In genomic region chr17:44708401-44709263, GRCh38 we compare ENCODE assay signal across 8 cellular contexts. TPM values are rescaled to one million over a fixed set of nuclear protein-coding genes. Genes with fewer than 3 reads are reported as not detected.
A peak's percentile ranks its signal among the peaks of the same experiment; 100 is the strongest.
DNase-seq lines count a peak whose midpoint lies in the region; ATAC-seq, FAIRE-seq and TF ChIP-seq lines count a peak whose summit lies in the region.

DBF4B (plus strand) TSS chr17:44708665; CDS start chr17:44708821, 156 bp downstream.

- H3K36me3 ChIP-seq in H1 (ENCODE audit: control insufficient read depth in 2 of 4, insufficient read depth in 4 of 4, low read length in 3 of 4): peaks cover 0 to 2% (median 0%) of the 10 kb centered on the region in 4 experiments; a peak in 1 of 8 replicates

- H4K8ac ChIP-seq in H1 (ENCODE audit: extremely low read depth, insufficient read depth, low read length): peak within 1 kb of the TSS; percentile 80; the same call in 1 of the 2 replicates

- H3K18ac ChIP-seq in H1 (ENCODE audit: extremely low read depth, low read length): peak within 1 kb of the TSS; percentile 71

- H2AFZ ChIP-seq in H1 (ENCODE audit: low read length): peak within 1 kb of the TSS; percentile 88

- no peak within 1 kb of the TSS for H3K4ac ChIP-seq in H1 (replicated peaks; ENCODE audit: insufficient read length, low read depth, low read length)

- POLR2A ChIA-PET in H1 (lab: Charles Lee; ENCODE audit: partially characterized antibody): interaction anchor here (0.8 to 1.5 kb wide), 11 partner anchors 9 to 342 kb away, joined by 3 to 13 read pairs (median 4); no protein-coding TSS in a partner anchor

- DNase-seq in GM04503 (ENCODE audit: low read depth) (peak; percentile 75), HT-29 (ENCODE audit: low spot score) (peak; percentile 90), NK-92 (lab: John Stamatoyannopoulos, UW; ENCODE audit: unreplicated experiment) (peak; percentile 6), H1 (ENCODE audit: low read depth in 1 of 2, low spot score in 2 of 2) (peak; percentile 58 to 85), medulla oblongata (ENCODE audit: extremely low spot score) (peak; percentile 88)
- peak; percentile 61 to 64 for DNase-seq in activated CD8-positive, alpha-beta memory T cell treated with anti-CD3 and anti-CD28 coated beads for 1 hour (ENCODE audit: extremely low read depth in 1 of 2, low read depth in 1 of 2)
- peak; percentile 45 to 74 (median 74) for DNase-seq in stimulated activated CD4-positive, alpha-beta T cell treated with anti-CD3 and anti-CD28 coated beads, TNF-alpha, amount 100 ng/mL, for 4 hours (ENCODE audit: low read depth in 3 of 3)

- H3K23me2 ChIP-seq in H1 (ENCODE audit: low read depth, low read length): peaks cover 4% of the 10 kb centered on the region; the same call in 1 of the 2 replicates

- H4K91ac ChIP-seq in H1 (replicated peaks; ENCODE audit: insufficient read length, low read length): peak within 1 kb of the TSS; percentile 42

- CTCF ChIA-PET in H1 (lab: Charles Lee; ENCODE audit: partially characterized antibody): interaction anchor here (0.5 to 2.3 kb wide), 4 partner anchors 15 to 520 kb away, joined by 3 to 8 read pairs (median 4); no protein-coding TSS in a partner anchor

- no peak within 1 kb of the TSS for H2AK5ac ChIP-seq in H1 (ENCODE audit: low read depth, low read length)

- no peak for TF ChIP-seq CTCF in H1 (IDR thresholded peaks at IDR 0.05; ENCODE audit: control extremely low read depth in 1 of 3, insufficient read depth in 1 of 3, low read depth in 1 of 3, low read length in 3 of 3)

- no peaks in the 10 kb centered on the region for H3K9me3 ChIP-seq in H1 (ENCODE audit: insufficient read depth in 2 of 2, low read depth in 1 of 2, low read length in 1 of 2)

- TF ChIP-seq RAD21 in H1 (IDR thresholded peaks at IDR 0.05 in 1 of 2, conservative IDR thresholded peaks at IDR 0.05 in 1 of 2; ENCODE audit: low read depth in 2 of 2, low read length in 2 of 2): no peak

- H3K27me3 ChIP-seq in H1 (replicated peaks in 1 of 4; ENCODE audit: control insufficient read depth in 3 of 4, extremely low read depth in 1 of 4, insufficient read depth in 3 of 4, low read length in 3 of 4): no peaks in the 10 kb centered on the region; a peak in 1 of 7 replicates

- peak within 1 kb of the TSS; percentile 76 for H3K27ac ChIP-seq in H1 (ENCODE audit: low read depth, low read length)

- peak within 1 kb of the TSS; percentile 69 to 76 for H3K4me2 ChIP-seq in H1 (ENCODE audit: insufficient read depth in 1 of 2, low read depth in 2 of 2, low read length in 2 of 2)

- peak within 1 kb of the TSS; percentile 88; the same call in 1 of the 2 replicates for H2BK15ac ChIP-seq in H1 (ENCODE audit: low read length)

- H3K4me3 ChIP-seq in H1 (ENCODE audit: extremely low read depth in 1 of 4, insufficient read depth in 2 of 4, low read depth in 3 of 4, low read length in 4 of 4): peak within 1 kb of the TSS; percentile 78 to 99 (median 99)

- H2BK5ac ChIP-seq in H1 (ENCODE audit: low read depth, low read length): peak within 1 kb of the TSS; percentile 95

- H3K14ac ChIP-seq in H1 (ENCODE audit: insufficient read length): no peak within 1 kb of the TSS

- no peak within 1 kb of the TSS for H2BK20ac ChIP-seq in H1 (ENCODE audit: low read length)

- peak within 1 kb of the TSS; percentile 81 for H3K56ac ChIP-seq in H1 (replicated peaks; ENCODE audit: insufficient read length, low read depth, low read length)

- H4K5ac ChIP-seq in H1 (ENCODE audit: insufficient read length, low read depth, low read length): peak within 1 kb of the TSS; percentile 33

- H3K4me1 ChIP-seq in H1 (replicated peaks in 1 of 4; ENCODE audit: control insufficient read depth in 3 of 4, insufficient read depth in 4 of 4, low read length in 3 of 4): peaks cover 0 to 3% (median 0%) of the 10 kb centered on the region in 4 experiments; a peak in 3 of 7 replicates

- H3K23ac ChIP-seq in H1 (ENCODE audit: insufficient read length): no peak within 1 kb of the TSS

- H3K79me2 ChIP-seq in H1 (ENCODE audit: control insufficient read depth in 1 of 2, insufficient read depth in 2 of 2, low read length in 2 of 2): peaks cover 0 to 14% of the 10 kb centered on the region in 2 experiments; a peak in 2 of 4 replicates

- TF ChIP-seq EP300 in H1 (IDR thresholded peaks at IDR 0.05; ENCODE audit: borderline replicate concordance in 1 of 2, low read depth in 2 of 2, low read length in 2 of 2): no peak

- H2BK12ac ChIP-seq in H1 (ENCODE audit: low read depth, low read length): 0 out of 2 replicates have a peak within 1 kb of the TSS, but pooled peaks have one; percentile 50

- no peak for ATAC-seq in GM19467 (IDR thresholded peaks at IDR 0.05; ENCODE audit: unreplicated experiment)

- no peak within 1 kb of the TSS for H2BK120ac ChIP-seq in H1 (replicated peaks; ENCODE audit: low read depth, low read length)

- peak; percentile 48 for FAIRE-seq in H1 (lab: Jason Lieb, UNC)

- peak within 1 kb of the TSS; percentile 54 to 97 (median 78) for H3K9ac ChIP-seq in H1 (replicated peaks in 1 of 4; ENCODE audit: extremely low read depth in 1 of 4, low read depth in 3 of 4, low read length in 3 of 4)

- H4K20me1 ChIP-seq in H1 (replicated peaks in 1 of 2; ENCODE audit: control insufficient read depth in 1 of 2, insufficient read depth in 2 of 2, low read length in 2 of 2): no peaks in the 10 kb centered on the region

- peak in 1 of 2 experiments; percentile 72; a peak in 1 of 3 replicates for TF ChIP-seq POLR2A in H1 (IDR thresholded peaks at IDR 0.05; ENCODE audit: control extremely low read depth in 1 of 2, low read depth in 2 of 2, low read length in 2 of 2)

- no peaks in the 10 kb centered on the region for H3K79me1 ChIP-seq in H1 (ENCODE audit: low read depth, low read length)

- 1% methylated on average over 52 of the region's 52 CpGs; no CpG with 5 or more reads in 1 of the 2 experiments for WGBS in H1 (ENCODE audit: extremely low coverage in 1 of 2, insufficient coverage in 1 of 2, insufficient read length in 1 of 2, insufficient replicate concordance in 2 of 2, low coverage in 1 of 2, low lambda C conversion rate in 2 of 2, missing lambda C conversion rate in 1 of 2), 2 experiments

TF ChIP-seq in H1, 55 proteins besides CTCF, POLR2A, EP300 and RAD21 (continues in another document):
- TF ChIP-seq SAP30 (IDR thresholded peaks at IDR 0.05; ENCODE audit: insufficient read depth, insufficient replicate concordance, low read length) (peak; percentile 74), GABPA (IDR thresholded peaks at IDR 0.05; ENCODE audit: borderline replicate concordance, insufficient read depth, low read length) (no peak), YY1 (IDR thresholded peaks at IDR 0.05; ENCODE audit: low read depth, low read length) (no peak), RXRA (IDR thresholded peaks at IDR 0.05; ENCODE audit: insufficient read depth, low read depth, low read length) (no peak), RFX5 (IDR thresholded peaks at IDR 0.05; ENCODE audit: borderline replicate concordance, low read depth, low read length) (no peak), FOSL1 (IDR thresholded peaks at IDR 0.05; ENCODE audit: insufficient read depth, low read depth, low read length) (no peak), CTBP2 (IDR thresholded peaks at IDR 0.05; ENCODE audit: borderline replicate concordance, insufficient read depth, insufficient read length, low read length) (no peak), ATF2 (IDR thresholded peaks at IDR 0.05; ENCODE audit: low read length) (peak; percentile 67; the same call in 1 of the 2 replicates), TCF12 (IDR thresholded peaks at IDR 0.05; ENCODE audit: low read depth, low read length) (no peak), BACH1 (IDR thresholded peaks at IDR 0.05; ENCODE audit: low read length) (no peak), USF2 (IDR thresholded peaks at IDR 0.05; ENCODE audit: low read length) (no peak), CBX5 (IDR thresholded peaks at IDR 0.05; ENCODE audit: low read depth, low read length) (no peak), TEAD4 (IDR thresholded peaks at IDR 0.05; ENCODE audit: low read depth, low read length) (no peak; the same call in 1 of the 2 replicates), POLR2AphosphoS5 (IDR thresholded peaks at IDR 0.05; ENCODE audit: low read depth, low read length) (peak; percentile 41; the same call in 1 of the 2 replicates), KDM5A (IDR thresholded peaks at IDR 0.05; ENCODE audit: low read length) (no peak; the same call in 1 of the 2 replicates), TAF7 (optimal IDR thresholded peaks at IDR 0.05; ENCODE audit: borderline replicate concordance, low read depth, low read length) (peak; percentile 78), EGR1 (IDR thresholded peaks at IDR 0.05; ENCODE audit: borderline replicate concordance, low read depth, low read length) (peak; percentile 84)

RNA-seq across cellular contexts. Expression of gene DBF4B, which starts in this region (rescaled TPM):
- total RNA-seq in HT-29 (2014; rRNA removed; shearing (Covaris generic)): 11.4 and 11.8 TPM in 2 replicates
- total RNA-seq in H1 (2021; fragmentation: NEBNext Ultra II Directional; extraction: Animal tissue kit (Norgen Biotek cat#: 25700)): 26.9 and 29.1 TPM in 2 replicates
- polyA plus RNA-seq in H1 (2011; rRNA removed): 20.2 and 27.6 TPM in 2 replicates
- 22.9 TPM for polyA plus RNA-seq in H1 (2011; cell fraction: cytosol; rRNA removed)
- 49.0 TPM for polyA plus RNA-seq in H1 (2011; cell fraction: nucleus; rRNA removed)
- polyA plus RNA-seq in H1 (2012, experiment 1 of 2): 22.7 to 25.1 TPM (median 24.1 TPM) in 4 replicates
- polyA plus RNA-seq in H1 (2012, experiment 2 of 2): 18.2 TPM
- polyA plus RNA-seq in H1 (2013, experiment 1 of 2): 16.0 TPM
- polyA plus RNA-seq in H1 (2013, experiment 2 of 2): 14.8 TPM
- 16.4 and 19.4 TPM in 2 replicates for polyA minus RNA-seq in H1 (2011; rRNA and poly(A)+ RNA removed)
- polyA minus RNA-seq in H1 (2011; cell fraction: cytosol; rRNA and poly(A)+ RNA removed): 12.1 TPM
- 18.0 TPM for polyA minus RNA-seq in H1 (2011; cell fraction: nucleus; rRNA and poly(A)+ RNA removed)

Comparison
In these comparisons a context has a peak if more than half of its experiments do, and no peak if none do; other contexts are left out.
1. DNase-seq: peak in every context shown above with its lines; median percentile 90 in HT-29; 88 in medulla oblongata; 75 in GM04503; 74 in stimulated activated CD4-positive, alpha-beta T cell treated with anti-CD3 and anti-CD28 coated beads, TNF-alpha, amount 100 ng/mL, for 4 hours; 72 in H1; 62 in activated CD8-positive, alpha-beta memory T cell treated with anti-CD3 and anti-CD28 coated beads for 1 hour; 6 in NK-92.